In genomic region chr2:231036578-231037106, GRCh38 we compare ENCODE assay signal across 18 cellular contexts. TPM values are rescaled to one million over a fixed set of nuclear protein-coding genes. Genes with fewer than 3 reads are reported as not detected.
A peak's percentile ranks its signal among the peaks of the same experiment; 100 is the strongest.
DNase-seq lines count a peak whose midpoint lies in the region; ATAC-seq, FAIRE-seq and TF ChIP-seq lines count a peak whose summit lies in the region.
"Had no signal": no experiment of that assay in that cellular context is flagged by ENCODE, and none has a peak within 500 bp of the region (broad histone marks: within the 10 kb centered on the region; RNA-seq: fewer than 3 reads in every experiment).

No MANE protein-coding gene starts in this region.

- TF ChIP-seq EP300 in HepG2 (IDR thresholded peaks at IDR 0.05; ENCODE audit: low read depth in 2 of 2, low read length in 2 of 2), result no peak
- TF ChIP-seq EP300 in HepG2 (CRISPR knock-in tag; IDR thresholded peaks at IDR 0.05; ENCODE audit: borderline replicate concordance), result no peak

- no peaks in the 10 kb centered on the region for H3K9me3 Mint-ChIP-seq in activated T-helper 17 cell treated with anti-CD3 and anti-CD28 coated beads, Interleukin-2, amount 50 U/mL, for 72 hours
- no peaks in the 10 kb centered on the region for H3K9me3 Mint-ChIP-seq in memory B cell
- H3K9me3 Mint-ChIP-seq: stimulated activated effector memory CD8-positive, alpha-beta T cell treated with anti-CD3 and anti-CD28 coated beads, Interleukin-12 subunit alpha, Interleukin-12 subunit beta, amount 100 ng/mL, for 72 hours had no signal

- WGBS in HepG2 (ENCODE audit: low lambda C conversion rate), result 84% methylated on average over 12 of the region's 12 CpGs
- WGBS in right lobe of liver (ENCODE audit: insufficient coverage, low coverage, low lambda C conversion rate, missing lambda C conversion rate), result 61% methylated on average over 12 of the region's 12 CpGs

- CTCF ChIA-PET in HepG2 (lab: Yijun Ruan, JAX; ENCODE audit: low intra/inter-chr PET ratio, low total read pairs), result interaction anchor here (2.7 kb wide), 1 partner anchor 16 kb away, joined by 25 read pairs; no protein-coding TSS in a partner anchor

- TF ChIP-seq CTCF in HepG2 (CRISPR knock-in tag; IDR thresholded peaks at IDR 0.05), result no peak
- no peak for TF ChIP-seq CTCF in right lobe of liver (IDR thresholded peaks at IDR 0.05)

- no peak for FAIRE-seq in HepG2 (lab: Jason Lieb, UNC)

- H3K36me3 Mint-ChIP-seq in activated T-helper 17 cell treated with anti-CD3 and anti-CD28 coated beads, Interleukin-2, amount 50 U/mL, for 72 hours (ENCODE audit: low read depth), result peaks cover 6% of the 10 kb centered on the region
- H3K36me3 Mint-ChIP-seq in memory B cell, result no peaks in the 10 kb centered on the region
- H3K36me3 Mint-ChIP-seq: stimulated activated effector memory CD8-positive, alpha-beta T cell treated with anti-CD3 and anti-CD28 coated beads, Interleukin-12 subunit alpha, Interleukin-12 subunit beta, amount 100 ng/mL, for 72 hours had no signal

- H3K9ac ChIP-seq in HepG2 (ENCODE audit: insufficient read depth, low read depth, low read length), result peak overlapping the region; percentile 36; the same call in 1 of the 2 replicates

- peak overlapping the region; percentile 66 for H3K27ac ChIP-seq in HepG2 (ENCODE audit: extremely low read length, insufficient read depth, low read length)
- peak overlapping the region in 1 of 3 donors; percentile 89 for H3K27ac ChIP-seq in right lobe of liver
- H3K27ac ChIP-seq: heart left ventricle, upper lobe of left lung had no signal

- BruUV-seq in HepG2 (replicated peaks; lab: Mats Ljungman, UMichigan), result TSS peak; percentile 72

- ATAC-seq in HepG2, result no peak
- ATAC-seq in right lobe of liver, result no peak
- ATAC-seq in activated T-helper 17 cell treated with anti-CD3 and anti-CD28 coated beads, Interleukin-2, amount 50 U/mL, for 72 hours (replicated peaks), result no peak
- ATAC-seq in memory B cell (ENCODE audit: low read depth), result no peak
- no peak for ATAC-seq in HG03571 (IDR thresholded peaks at IDR 0.05; ENCODE audit: unreplicated experiment)

- TF ChIP-seq RAD21 in HepG2 (CRISPR knock-in tag; IDR thresholded peaks at IDR 0.05), result no peak

- POLR2A ChIA-PET in HepG2 (lab: Yijun Ruan, JAX), result interaction anchor here (1.0 to 8.5 kb wide), 2 partner anchors 13 to 25 kb away, joined by 4 to 399 read pairs; no protein-coding TSS in a partner anchor

- H3K4me3 ChIP-seq in HepG2 (replicated peaks in 1 of 3; ENCODE audit: insufficient read depth in 1 of 3, low read depth in 2 of 3, low read length in 3 of 3), result peak overlapping the region; percentile 66 to 83 (median 79); a peak in 5 of 6 replicates
- H3K4me3 ChIP-seq in right lobe of liver, result peak overlapping the region in 1 of 3 donors; percentile 91

- no peaks in the 10 kb centered on the region for H3K4me1 Mint-ChIP-seq in activated T-helper 17 cell treated with anti-CD3 and anti-CD28 coated beads, Interleukin-2, amount 50 U/mL, for 72 hours
- H3K4me1 Mint-ChIP-seq in memory B cell, result peaks cover 12% of the 10 kb centered on the region

- peaks cover 87% of the 10 kb centered on the region for H3K4me1 ChIP-seq in HepG2 (ENCODE audit: insufficient read depth, low read length)
- H3K4me1 ChIP-seq in right lobe of liver, result peaks cover 0 to 62% (median 21%) of the 10 kb centered on the region in 4 donors

- in situ Hi-C loops in HepG2 (cut with HindIII; ENCODE audit: extremely low pct_ligation_motif_present, low pct_unique_long_range_greater_than_20kb), result no loop called here

- H3K27ac Mint-ChIP-seq in activated T-helper 17 cell treated with anti-CD3 and anti-CD28 coated beads, Interleukin-2, amount 50 U/mL, for 72 hours, result no peak overlapping the region
- H3K27ac Mint-ChIP-seq in memory B cell, result no peak overlapping the region
- H3K27ac Mint-ChIP-seq: stimulated activated effector memory CD8-positive, alpha-beta T cell treated with anti-CD3 and anti-CD28 coated beads, Interleukin-12 subunit alpha, Interleukin-12 subunit beta, amount 100 ng/mL, for 72 hours had no signal

- peak overlapping the region; percentile 84 for H3K4me2 ChIP-seq in HepG2 (ENCODE audit: low read depth, low read length)

- peaks cover 36% of the 10 kb centered on the region for H3K79me2 ChIP-seq in HepG2 (ENCODE audit: insufficient read depth, low read length)

- TF ChIP-seq POLR2A in HepG2 (IDR thresholded peaks at IDR 0.05; ENCODE audit: insufficient read depth in 1 of 2, low read depth in 2 of 2, low read length in 2 of 2) (0 out of 4 replicates have a peak, but pooled peaks of 1 of the 2 experiments have one; percentile 5), right lobe of liver (IDR thresholded peaks at IDR 0.05) (no peak)

- peak overlapping the region; percentile 21 for H3K4me3 Mint-ChIP-seq in activated T-helper 17 cell treated with anti-CD3 and anti-CD28 coated beads, Interleukin-2, amount 50 U/mL, for 72 hours
- H3K4me3 Mint-ChIP-seq in memory B cell, result peak overlapping the region; percentile 14
- H3K4me3 Mint-ChIP-seq: stimulated activated effector memory CD8-positive, alpha-beta T cell treated with anti-CD3 and anti-CD28 coated beads, Interleukin-12 subunit alpha, Interleukin-12 subunit beta, amount 100 ng/mL, for 72 hours had no signal

- no peak overlapping the region for H2AFZ ChIP-seq in HepG2 (ENCODE audit: low read length)

- intact Hi-C loops in HepG2 (cut with micrococcal nuclease; ENCODE audit: unreplicated experiment), result no loop called here
- intact Hi-C loops in right lobe of liver (cut with DNase I), result no loop called here

- DNase-seq in HepG2 (ENCODE audit: low spot score) (no peak), right lobe of liver (no peak), memory B cell (ENCODE audit: low spot score in 2 of 2) (no peak), amygdala (lab: John Stamatoyannopoulos, UW) (no peak), mesenteric fat pad (ENCODE audit: low spot score) (no peak)
- DNase-seq: activated naive CD4-positive, alpha-beta T cell treated with Interleukin-2 at 50 U/mL for 16 hours; heart left ventricle; NCI-H1436; NCI-H2171; SHP77 had no signal

- peaks cover 6% of the 10 kb centered on the region; the same call in 1 of the 2 replicates for H4K20me1 ChIP-seq in HepG2 (ENCODE audit: insufficient read depth, low read length)

- H3K36me3 ChIP-seq in HepG2 (replicated peaks in 1 of 2; ENCODE audit: control insufficient read depth in 1 of 2, insufficient read depth in 2 of 2, low read length in 2 of 2), result peaks cover 6 to 7% of the 10 kb centered on the region in 2 experiments
- H3K36me3 ChIP-seq in right lobe of liver, result peaks cover 0 to 8% (median 2%) of the 10 kb centered on the region in 4 donors
- H3K36me3 ChIP-seq: heart left ventricle, upper lobe of left lung had no signal

- H3K9me3 ChIP-seq in HepG2 (ENCODE audit: low read length) (no peaks in the 10 kb centered on the region), right lobe of liver (no peaks in the 10 kb centered on the region)
- H3K9me3 ChIP-seq: heart left ventricle, upper lobe of left lung had no signal

- no peaks in the 10 kb centered on the region; a peak in 1 of 5 replicates for H3K27me3 ChIP-seq in HepG2 (ENCODE audit: control insufficient read depth in 1 of 2, insufficient read depth in 2 of 2, low read length in 2 of 2)
- no peaks in the 10 kb centered on the region for H3K27me3 ChIP-seq in right lobe of liver

- H3K27me3 Mint-ChIP-seq in activated T-helper 17 cell treated with anti-CD3 and anti-CD28 coated beads, Interleukin-2, amount 50 U/mL, for 72 hours, result peaks cover 53% of the 10 kb centered on the region
- H3K27me3 Mint-ChIP-seq in memory B cell, result peaks cover 27% of the 10 kb centered on the region

RNA-seq across cellular contexts. Expression of gene C2orf72, which starts 0.7 kb away (rescaled TPM):
- total RNA-seq in HepG2 (2016; rRNA removed; fragmentation: Illumina TruSeq; extraction: Trizol) (147 and 152 TPM in 2 replicates), right lobe of liver (100 to 1,000 TPM in 2 of 6 experiments, 10 to 100 TPM in 4; 76.0 to 167 (median 85.9) TPM), mesenteric fat pad (not detected)
- total RNA-seq in HepG2 (2016; cell fraction: cytosol; rRNA removed; fragmentation: Illumina TruSeq; extraction: Trizol; ENCODE audit: low read depth), result 25.4 and 28.7 TPM in 2 replicates
- 131 and 146 TPM in 2 replicates for total RNA-seq in HepG2 (2016; cell fraction: insoluble cytoplasmic fraction; rRNA removed; fragmentation: Illumina TruSeq; extraction: Trizol)
- 109 and 116 TPM in 2 replicates for total RNA-seq in HepG2 (2016; cell fraction: membrane; rRNA removed; fragmentation: Illumina TruSeq; extraction: Trizol)
- total RNA-seq in HepG2 (2016; cell fraction: nucleus; rRNA removed; fragmentation: Illumina TruSeq; extraction: Trizol), result 72.4 and 86.5 TPM in 2 replicates
- 203 and 242 TPM in 2 replicates for polyA plus RNA-seq in HepG2 (2011; rRNA removed)
- polyA plus RNA-seq in HepG2 (2011; cell fraction: cytosol; rRNA removed), result 134 and 156 TPM in 2 replicates
- 216 and 271 TPM in 2 replicates for polyA plus RNA-seq in HepG2 (2011; cell fraction: nucleus; rRNA removed)
- polyA plus RNA-seq in HepG2 (2012), result 95.0 and 118 TPM in 2 replicates
- polyA plus RNA-seq in HepG2 (2016; cell fraction: cytosol; fragmentation: Illumina TruSeq; extraction: Trizol; ENCODE audit: low read depth), result 32.1 and 34.1 TPM in 2 replicates
- 143 and 164 TPM in 2 replicates for polyA plus RNA-seq in HepG2 (2016; cell fraction: insoluble cytoplasmic fraction; fragmentation: Illumina TruSeq; extraction: Trizol; ENCODE audit: low read depth)
- polyA plus RNA-seq in HepG2 (2016; cell fraction: membrane; fragmentation: Illumina TruSeq; extraction: Trizol; ENCODE audit: low read depth), result 89.2 and 92.3 TPM in 2 replicates
- 155 and 158 TPM in 2 replicates for polyA plus RNA-seq in HepG2 (2016; cell fraction: nucleus; fragmentation: Illumina TruSeq; extraction: Trizol; ENCODE audit: insufficient read depth, low read depth)
- polyA minus RNA-seq in HepG2 (2011; rRNA and poly(A)+ RNA removed; ENCODE audit: low replicate concordance), result 0.05 and 126 TPM in 2 replicates
- 48.1 and 75.6 TPM in 2 replicates for polyA minus RNA-seq in HepG2 (2011; cell fraction: cytosol; rRNA and poly(A)+ RNA removed)
- polyA minus RNA-seq in HepG2 (2011; cell fraction: nucleus; rRNA and poly(A)+ RNA removed), result 48.4 and 62.5 TPM in 2 replicates
- total RNA-seq in activated T-helper 17 cell treated with anti-CD3 and anti-CD28 coated beads, Interleukin-2, amount 50 U/mL, for 72 hours, result 1 to 10 TPM in 1 of 2 donors, under 1 TPM in 1; 0.48 to 3.3 TPM
- total RNA-seq: MCF 10A; T-helper 2 cell treated with Interferon-gamma antibody and Interleukin-4, amounts not matched to agents 100 ng/mL and 5 ng/mL, for 36 hours had no signal

RNA-seq across cellular contexts. Expression of gene PSMD1, which starts 20.0 kb away (rescaled TPM):
- 191 and 287 TPM in 2 replicates for total RNA-seq in HepG2 (2016; rRNA removed; fragmentation: Illumina TruSeq; extraction: Trizol)
- total RNA-seq in HepG2 (2016; cell fraction: cytosol; rRNA removed; fragmentation: Illumina TruSeq; extraction: Trizol; ENCODE audit: low read depth), result 27.0 and 34.5 TPM in 2 replicates
- 192 and 276 TPM in 2 replicates for total RNA-seq in HepG2 (2016; cell fraction: insoluble cytoplasmic fraction; rRNA removed; fragmentation: Illumina TruSeq; extraction: Trizol)
- 40.7 and 50.7 TPM in 2 replicates for total RNA-seq in HepG2 (2016; cell fraction: membrane; rRNA removed; fragmentation: Illumina TruSeq; extraction: Trizol)
- total RNA-seq in HepG2 (2016; cell fraction: nucleus; rRNA removed; fragmentation: Illumina TruSeq; extraction: Trizol), result 131 and 150 TPM in 2 replicates
- polyA plus RNA-seq in HepG2 (2011; rRNA removed), result 109 and 136 TPM in 2 replicates
- 70.3 and 97.3 TPM in 2 replicates for polyA plus RNA-seq in HepG2 (2011; cell fraction: cytosol; rRNA removed)
- 59.1 and 61.7 TPM in 2 replicates for polyA plus RNA-seq in HepG2 (2011; cell fraction: nucleus; rRNA removed)
- 63.5 and 69.5 TPM in 2 replicates for polyA plus RNA-seq in HepG2 (2012)
- 10.9 and 15.6 TPM in 2 replicates for polyA plus RNA-seq in HepG2 (2016; cell fraction: cytosol; fragmentation: Illumina TruSeq; extraction: Trizol; ENCODE audit: low read depth)
- 202 TPM in 2 replicates for polyA plus RNA-seq in HepG2 (2016; cell fraction: insoluble cytoplasmic fraction; fragmentation: Illumina TruSeq; extraction: Trizol; ENCODE audit: low read depth)
- polyA plus RNA-seq in HepG2 (2016; cell fraction: membrane; fragmentation: Illumina TruSeq; extraction: Trizol; ENCODE audit: low read depth), result 21.2 and 25.3 TPM in 2 replicates
- polyA plus RNA-seq in HepG2 (2016; cell fraction: nucleus; fragmentation: Illumina TruSeq; extraction: Trizol; ENCODE audit: insufficient read depth, low read depth), result 130 and 134 TPM in 2 replicates
- polyA minus RNA-seq in HepG2 (2011; rRNA and poly(A)+ RNA removed; ENCODE audit: low replicate concordance), result 421 and 438 TPM in 2 replicates
- 58.8 and 72.8 TPM in 2 replicates for polyA minus RNA-seq in HepG2 (2011; cell fraction: cytosol; rRNA and poly(A)+ RNA removed)
- polyA minus RNA-seq in HepG2 (2011; cell fraction: nucleus; rRNA and poly(A)+ RNA removed), result 145 and 196 TPM in 2 replicates
- 10 to 100 TPM; 46.4 to 62.3 (median 55.5) TPM for total RNA-seq in right lobe of liver
- 100 to 1,000 TPM in 1 of 2 donors, 10 to 100 TPM in 1; 70.2 to 154 TPM for total RNA-seq in activated T-helper 17 cell treated with anti-CD3 and anti-CD28 coated beads, Interleukin-2, amount 50 U/mL, for 72 hours
- 101 TPM for total RNA-seq in mesenteric fat pad

RNA-seq across cellular contexts. Expression of gene SPATA3, which starts 40.7 kb away (rescaled TPM):
- not detected in 2 replicates for total RNA-seq in HepG2 (2016; rRNA removed; fragmentation: Illumina TruSeq; extraction: Trizol)
- total RNA-seq in HepG2 (2016; cell fraction: cytosol; rRNA removed; fragmentation: Illumina TruSeq; extraction: Trizol; ENCODE audit: low read depth), result not detected in 2 replicates
- total RNA-seq in HepG2 (2016; cell fraction: insoluble cytoplasmic fraction; rRNA removed; fragmentation: Illumina TruSeq; extraction: Trizol), result not detected in 2 replicates
- not detected in 2 replicates for total RNA-seq in HepG2 (2016; cell fraction: membrane; rRNA removed; fragmentation: Illumina TruSeq; extraction: Trizol)
- total RNA-seq in HepG2 (2016; cell fraction: nucleus; rRNA removed; fragmentation: Illumina TruSeq; extraction: Trizol), result not detected in 2 replicates
- polyA plus RNA-seq in HepG2 (2011; rRNA removed), result not detected in 2 replicates
- not detected in 2 replicates for polyA plus RNA-seq in HepG2 (2011; cell fraction: cytosol; rRNA removed)
- not detected in 2 replicates for polyA plus RNA-seq in HepG2 (2011; cell fraction: nucleus; rRNA removed)
- not detected in 2 replicates for polyA plus RNA-seq in HepG2 (2012)
- polyA plus RNA-seq in HepG2 (2016; cell fraction: cytosol; fragmentation: Illumina TruSeq; extraction: Trizol; ENCODE audit: low read depth), result not detected in 2 replicates
- polyA plus RNA-seq in HepG2 (2016; cell fraction: insoluble cytoplasmic fraction; fragmentation: Illumina TruSeq; extraction: Trizol; ENCODE audit: low read depth), result not detected in 2 replicates
- polyA plus RNA-seq in HepG2 (2016; cell fraction: membrane; fragmentation: Illumina TruSeq; extraction: Trizol; ENCODE audit: low read depth), result not detected in 2 replicates
- polyA plus RNA-seq in HepG2 (2016; cell fraction: nucleus; fragmentation: Illumina TruSeq; extraction: Trizol; ENCODE audit: insufficient read depth, low read depth), result not detected in 2 replicates
- not detected in 2 replicates for polyA minus RNA-seq in HepG2 (2011; rRNA and poly(A)+ RNA removed; ENCODE audit: low replicate concordance)
- not detected in 2 replicates for polyA minus RNA-seq in HepG2 (2011; cell fraction: cytosol; rRNA and poly(A)+ RNA removed)
- not detected in 2 replicates for polyA minus RNA-seq in HepG2 (2011; cell fraction: nucleus; rRNA and poly(A)+ RNA removed)
- not detected for total RNA-seq in right lobe of liver
- total RNA-seq in activated T-helper 17 cell treated with anti-CD3 and anti-CD28 coated beads, Interleukin-2, amount 50 U/mL, for 72 hours, result 1 to 10 TPM; 2.2 to 2.5 TPM
- not detected for total RNA-seq in mesenteric fat pad
- total RNA-seq: H4; heart left ventricle; lung; MCF 10A; T-helper 2 cell treated with Interferon-gamma antibody and Interleukin-4, amounts not matched to agents 100 ng/mL and 5 ng/mL, for 36 hours; upper lobe of left lung had no signal
- polyA plus RNA-seq: heart left ventricle, lung had no signal

Comparison
In these comparisons a context has a peak if more than half of its experiments do, and no peak if none do; other contexts are left out.
1. RNA of gene C2orf72, which starts 0.7 kb away (total RNA-seq): 25.4 to 152 TPM in HepG2 and 76.0 to 167 TPM in right lobe of liver; 0.48 to 3.3 TPM in activated T-helper 17 cell treated with anti-CD3 and anti-CD28 coated beads, Interleukin-2, amount 50 U/mL, for 72 hours and not detected in mesenteric fat pad (single experiment); every median in the first group is over 4 times any median in the second.